In genomic region chr11:27722117-27722844, GRCh38 we compare ENCODE assay signal across 9 cellular contexts. TPM values are rescaled to one million over a fixed set of nuclear protein-coding genes. Genes with fewer than 3 reads are reported as not detected.
DNase-seq lines count a peak whose midpoint lies in the region; ATAC-seq and TF ChIP-seq lines count a peak whose summit lies in the region.
"Had no signal": no experiment of that assay in that cellular context is flagged by ENCODE, and none has a peak within 500 bp of the region (broad histone marks: within the 10 kb centered on the region; RNA-seq: fewer than 3 reads in every experiment).

No MANE protein-coding gene starts in this region.

- no peaks in the 10 kb centered on the region for H3K9me3 ChIP-seq in adipocyte (ENCODE audit: control insufficient read depth, low read length)
- no peaks in the 10 kb centered on the region for H3K9me3 ChIP-seq in aorta (ENCODE audit: control insufficient read depth, low read length)
- no peaks in the 10 kb centered on the region for H3K9me3 ChIP-seq in esophagus squamous epithelium
- no peaks in the 10 kb centered on the region for H3K9me3 ChIP-seq in SJCRH30 (replicated peaks)

- no peak for TF ChIP-seq POLR2A in esophagus squamous epithelium (IDR thresholded peaks at IDR 0.05)

- peak overlapping the region; percentile 77 for H3K4me3 ChIP-seq in adipocyte (ENCODE audit: low read length)
- peak overlapping the region in 1 of 2 donors; percentile 21 for H3K4me3 ChIP-seq in aorta (ENCODE audit: low read length in 2 of 2)
- peak overlapping the region in 2 of 4 donors; percentile 39 to 57 for H3K4me3 ChIP-seq in esophagus squamous epithelium
- no peak overlapping the region for H3K4me3 ChIP-seq in SJCRH30

- H3K4me1 ChIP-seq in adipocyte (ENCODE audit: control insufficient read depth, insufficient read depth, low read length), result peaks cover 20% of the 10 kb centered on the region
- H3K4me1 ChIP-seq in aorta (ENCODE audit: control insufficient read depth in 1 of 2, insufficient read depth in 2 of 2, low read length in 2 of 2), result no peaks in the 10 kb centered on the region
- peaks cover 14 to 44% (median 16%) of the 10 kb centered on the region in 3 donors for H3K4me1 ChIP-seq in esophagus squamous epithelium
- 0 out of 2 replicates have a peak, but pooled peaks cover 4% of the 10 kb centered on the region for H3K4me1 ChIP-seq in SJCRH30

- TF ChIP-seq CTCF in esophagus squamous epithelium (IDR thresholded peaks at IDR 0.05), result no peak

- 1 to 2% methylated on average over 47 to 52 of the region's 52 CpGs for WGBS in aorta, 2 donors
- 2 to 4% methylated on average over 13 to 14 of the region's 52 CpGs for WGBS in esophagus squamous epithelium, 2 donors

- H3K27me3 ChIP-seq in adipocyte (replicated peaks; ENCODE audit: control insufficient read depth, insufficient read depth, low read length) (peaks cover 43% of the 10 kb centered on the region), aorta (ENCODE audit: control insufficient read depth in 1 of 2, insufficient read depth in 2 of 2, low read length in 1 of 2) (no peaks in the 10 kb centered on the region), esophagus squamous epithelium (peaks cover 12 to 85% (median 33%) of the 10 kb centered on the region in 4 donors), SJCRH30 (no peaks in the 10 kb centered on the region)

- intact Hi-C loops in left colon (cut with DNase I, micrococcal nuclease), result no loop called here
- intact Hi-C loops in aorta (cut with DNase I), result no loop called here
- intact Hi-C loops in esophagus squamous epithelium (cut with DNase I), result no loop called here

- peak; percentile 21 for DNase-seq in DMS153 treated with DMSO at 0.1 percent for 48 hours (lab: John Stamatoyannopoulos, UW; ENCODE audit: unreplicated experiment)
- peak; percentile 45 for DNase-seq in HCEC 1CT
- peak; percentile 55 for DNase-seq in adipocyte (ENCODE audit: low read depth)
- peak in 1 of 2 donors; percentile 11 for DNase-seq in left colon
- peak in 1 of 2 donors; percentile 75 for DNase-seq in aorta
- DNase-seq in esophagus squamous epithelium (lab: John Stamatoyannopoulos, UW), result no peak
- no peak for DNase-seq in SJCRH30
- no peak for DNase-seq in HT-29 (ENCODE audit: low spot score)

- no peak overlapping the region for H3K9ac ChIP-seq in adipocyte (ENCODE audit: low read length)

- H3K36me3 ChIP-seq in adipocyte (ENCODE audit: control insufficient read depth, insufficient read depth, low read length, severe bottlenecking), result no peaks in the 10 kb centered on the region
- no peaks in the 10 kb centered on the region for H3K36me3 ChIP-seq in aorta (ENCODE audit: control insufficient read depth in 1 of 2, insufficient read depth in 2 of 2, low read length in 1 of 2)
- H3K36me3 ChIP-seq in esophagus squamous epithelium, result no peaks in the 10 kb centered on the region
- H3K36me3 ChIP-seq in SJCRH30, result no peaks in the 10 kb centered on the region

- H3K27ac ChIP-seq in aorta (ENCODE audit: low read depth in 1 of 2, low read length in 2 of 2) (no peak overlapping the region), esophagus squamous epithelium (no peak overlapping the region), SJCRH30 (no peak overlapping the region)
- H3K27ac ChIP-seq: epithelial cell of prostate had no signal

- ATAC-seq in left colon (peak; percentile 39), aorta (ENCODE audit: low FRiP score) (peak; percentile 26)

RNA-seq across cellular contexts. Expression of gene BDNF, which starts 22.0 kb away (rescaled TPM):
- total RNA-seq in left colon (under 1 TPM; 0.11 to 0.15 TPM), aorta (1 to 10 TPM in 1 of 2 donors, under 1 TPM in 1; 0.75 to 6.2 TPM), esophagus squamous epithelium (1 to 10 TPM in 1 of 4 donors, under 1 TPM in 3; 0.15 to 1.1 (median 0.84) TPM)
- 1 to 10 TPM; 1.1 to 1.9 TPM for polyA plus RNA-seq in aorta
- 0.20 and 0.42 TPM in 2 replicates for total RNA-seq in SJCRH30 (2014; rRNA removed; shearing (Covaris generic))
- total RNA-seq in HT-29 (2014; rRNA removed; shearing (Covaris generic)), result 0.37 and 0.53 TPM in 2 replicates

Comparison
In these comparisons a context has a peak if more than half of its experiments do, and no peak if none do; other contexts are left out.
1. DNase-seq: peak in DMS153 treated with DMSO at 0.1 percent for 48 hours (single experiment), HCEC 1CT (single experiment) and adipocyte (single experiment); none in esophagus squamous epithelium (single experiment), SJCRH30 (0 of 2) and HT-29 (single experiment).